In genomic region chr9:132582276-132582785, GRCh38 we compare ENCODE assay signal across 1 cellular context.
TF ChIP-seq lines count a peak whose summit lies in the region.

Gene BARHL1 (plus strand): TSS chr9:132582606. CDS start chr9:132582798, 192 bp downstream.

TF ChIP-seq in H1, 55 proteins besides CTCF, POLR2A, EP300 and RAD21:
- TF ChIP-seq TCF12 (IDR thresholded peaks at IDR 0.05; ENCODE audit: low read depth, low read length) (peak; percentile 91; the same call in 1 of the 2 replicates), GABPA (IDR thresholded peaks at IDR 0.05; ENCODE audit: borderline replicate concordance, insufficient read depth, low read length) (peak; percentile 83), KDM4A (IDR thresholded peaks at IDR 0.05; ENCODE audit: low read depth, low read length, severe bottlenecking) (no peak), CTBP2 (IDR thresholded peaks at IDR 0.05; ENCODE audit: borderline replicate concordance, insufficient read depth, insufficient read length, low read length) (no peak), BCL11A (IDR thresholded peaks at IDR 0.05; ENCODE audit: low read depth in 2 of 2, low read length in 2 of 2) (no peak), TAF7 (optimal IDR thresholded peaks at IDR 0.05; ENCODE audit: borderline replicate concordance, low read depth, low read length) (peak; percentile 94), RXRA (IDR thresholded peaks at IDR 0.05; ENCODE audit: insufficient read depth, low read depth, low read length) (0 out of 2 replicates have a peak, but pooled peaks have one; percentile 8), ASH2L (IDR thresholded peaks at IDR 0.05; ENCODE audit: low read length) (no peak), POU5F1 (IDR thresholded peaks at IDR 0.05; ENCODE audit: low read depth, low read length) (no peak), TAF1 (IDR thresholded peaks at IDR 0.05; ENCODE audit: low read depth, low read length) (0 out of 2 replicates have a peak, but pooled peaks have one; percentile 7), PHF8 (conservative IDR thresholded peaks at IDR 0.05; ENCODE audit: low read depth, low read length) (no peak), HDAC2 (IDR thresholded peaks at IDR 0.05; ENCODE audit: borderline replicate concordance in 1 of 2, low read depth in 2 of 2, low read length in 2 of 2) (no peak), YY1 (IDR thresholded peaks at IDR 0.05; ENCODE audit: low read depth, low read length) (0 out of 2 replicates have a peak, but pooled peaks have one; percentile 61)
